In genomic region chr12:26340649-26341048, GRCh38 we compare ENCODE assay signal across 9 cellular contexts.
DNase-seq lines count a peak whose midpoint lies in the region; ATAC-seq and TF ChIP-seq lines count a peak whose summit lies in the region.
"Had no signal": no experiment of that assay in that cellular context is flagged by ENCODE, and none has a peak within 500 bp of the region (broad histone marks: within the 10 kb centered on the region; RNA-seq: fewer than 3 reads in every experiment).

No MANE protein-coding gene starts in this region.

- H3K27ac Mint-ChIP-seq in type B pancreatic cell = no peak overlapping the region

- ATAC-seq in GM18511 (IDR thresholded peaks at IDR 0.05; ENCODE audit: unreplicated experiment) (peak; percentile 77), HG02852 (IDR thresholded peaks at IDR 0.05; ENCODE audit: unreplicated experiment) (peak; percentile 64), omental fat pad (ENCODE audit: low FRiP score) (peak; percentile 57)

- no peaks in the 10 kb centered on the region for H3K9me3 Mint-ChIP-seq in type B pancreatic cell
- H3K9me3 Mint-ChIP-seq: natural killer cell had no signal

- no peak overlapping the region for H3K4me3 Mint-ChIP-seq in type B pancreatic cell
- H3K4me3 Mint-ChIP-seq: natural killer cell had no signal

- H3K4me1 Mint-ChIP-seq in type B pancreatic cell (ENCODE audit: unreplicated experiment) = peaks cover 16% of the 10 kb centered on the region

- no peaks in the 10 kb centered on the region for H3K27me3 Mint-ChIP-seq in type B pancreatic cell

- no peak for TF ChIP-seq CTCF in omental fat pad (IDR thresholded peaks at IDR 0.05)
- TF ChIP-seq CTCF in type B pancreatic cell (conservative IDR thresholded peaks at IDR 0.05) = no peak

- DNase-seq in SKM-1 (lab: John Stamatoyannopoulos, UW; ENCODE audit: unreplicated experiment) (peak; percentile 45), omental fat pad (ENCODE audit: low spot score) (no peak), NCI-H1048 (lab: John Stamatoyannopoulos, UW) (no peak), DMS 273 (lab: John Stamatoyannopoulos, UW; ENCODE audit: unreplicated experiment) (no peak), type B pancreatic cell (ENCODE audit: extremely low spot score, unreplicated experiment) (no peak), NCI-H2081 treated with DMSO at 0.1 percent for 48 hours (lab: John Stamatoyannopoulos, UW) (no peak)
- DNase-seq: natural killer cell had no signal

- peaks cover 11% of the 10 kb centered on the region for H3K36me3 Mint-ChIP-seq in type B pancreatic cell
